In genomic region chr12:110039085-110039807, GRCh38 we compare ENCODE assay signal across 8 cellular contexts. TPM values are rescaled to one million over a fixed set of nuclear protein-coding genes. Genes with fewer than 3 reads are reported as not detected.
A peak's percentile ranks its signal among the peaks of the same experiment; 100 is the strongest.
DNase-seq lines count a peak whose midpoint lies in the region; ATAC-seq and TF ChIP-seq lines count a peak whose summit lies in the region.

No MANE protein-coding gene starts in this region.

- H3K36me3 ChIP-seq in endodermal cell (ENCODE audit: control insufficient read depth, insufficient read depth, low read length), result peaks cover 63% of the 10 kb centered on the region

- H3K9me3 ChIP-seq in endodermal cell (ENCODE audit: control insufficient read depth, low read length), result no peaks in the 10 kb centered on the region

- H3K27me3 Mint-ChIP-seq in activated B cell treated with CpG ODN at 0.5 μM for 24 hours (no peaks in the 10 kb centered on the region), endodermal cell (ENCODE audit: insufficient read depth) (no peaks in the 10 kb centered on the region), osteocyte (ENCODE audit: unreplicated experiment) (no peaks in the 10 kb centered on the region)

- whole genome bisulfite sequencing in endodermal cell (ENCODE audit: insufficient coverage in 1 of 2, insufficient read length in 1 of 2), 2 experiments, result 90 to 94% methylated on average over 4 to 5 of the region's 5 CpGs

- no peaks in the 10 kb centered on the region for H3K27me3 ChIP-seq in endodermal cell (ENCODE audit: control insufficient read depth, insufficient read depth, low read length, poor library complexity, severe bottlenecking)

- ATAC-seq in activated B cell treated with CpG ODN at 0.5 μM for 24 hours (ENCODE audit: low read depth), result no peak
- no peak for ATAC-seq in HG03196 (IDR thresholded peaks at IDR 0.05; ENCODE audit: unreplicated experiment)

- DNase-seq in stimulated activated CD4-positive, alpha-beta T cell treated with anti-CD3 and anti-CD28 coated beads, TNF-alpha, amount 100 ng/mL, for 4 hours (ENCODE audit: low read depth in 3 of 3), result peak in 2 of 3 experiments; percentile 9 to 11
- DNase-seq in stimulated activated CD4-positive, alpha-beta T cell treated with anti-CD3 and anti-CD28 coated beads, Interleukin-2, amount 100 ng/mL, for 48 hours, result no peak
- no peak for DNase-seq in activated B cell treated with CpG ODN at 0.5 μM for 24 hours
- DNase-seq in endodermal cell, result peak; percentile 79
- DNase-seq in osteocyte (ENCODE audit: extremely low spot score, unreplicated experiment), result no peak
- no peak for DNase-seq in GM19238 (ENCODE audit: insufficient read length, low spot score)
- DNase-seq in KG1 (lab: John Stamatoyannopoulos, UW), result no peak

- no peak overlapping the region for H3K27ac ChIP-seq in endodermal cell (ENCODE audit: low read depth, low read length)

- no peak overlapping the region for H3K9ac ChIP-seq in endodermal cell (ENCODE audit: extremely low read depth, low read length, poor library complexity, severe bottlenecking)

- POLR2A ChIA-PET in activated B cell treated with CpG ODN at 0.5 μM for 24 hours (lab: Charles Lee), result interaction anchor here (2.1 kb wide), 1 partner anchor 26 kb away, joined by 6 read pairs; no protein-coding TSS in a partner anchor

- intact Hi-C loops in activated B cell treated with CpG ODN at 0.5 μM for 24 hours (cut with micrococcal nuclease), result no loop called here

- no peak overlapping the region for H3K4me3 ChIP-seq in endodermal cell (ENCODE audit: low read length)

- TF ChIP-seq CTCF in activated B cell treated with CpG ODN at 0.5 μM for 24 hours (IDR thresholded peaks at IDR 0.05) (no peak), endodermal cell (conservative IDR thresholded peaks at IDR 0.05) (no peak), osteocyte (IDR thresholded peaks at IDR 0.05) (no peak)

- H3K27ac Mint-ChIP-seq in activated B cell treated with CpG ODN at 0.5 μM for 24 hours (peak overlapping the region; percentile 61), endodermal cell (peak overlapping the region; percentile 72), osteocyte (ENCODE audit: unreplicated experiment) (peak overlapping the region; percentile 88)

- peaks cover 32% of the 10 kb centered on the region for H3K4me1 Mint-ChIP-seq in activated B cell treated with CpG ODN at 0.5 μM for 24 hours
- H3K4me1 Mint-ChIP-seq in endodermal cell, result peaks cover 12% of the 10 kb centered on the region
- H3K4me1 Mint-ChIP-seq in osteocyte (ENCODE audit: unreplicated experiment), result peaks cover 25% of the 10 kb centered on the region

- H3K9me3 Mint-ChIP-seq in activated B cell treated with CpG ODN at 0.5 μM for 24 hours (no peaks in the 10 kb centered on the region), endodermal cell (no peaks in the 10 kb centered on the region), osteocyte (ENCODE audit: unreplicated experiment) (no peaks in the 10 kb centered on the region)

- no peak overlapping the region for H3K4me3 Mint-ChIP-seq in activated B cell treated with CpG ODN at 0.5 μM for 24 hours
- no peak overlapping the region for H3K4me3 Mint-ChIP-seq in endodermal cell
- H3K4me3 Mint-ChIP-seq in osteocyte (ENCODE audit: unreplicated experiment), result no peak overlapping the region

- peaks cover 78% of the 10 kb centered on the region for H3K36me3 Mint-ChIP-seq in activated B cell treated with CpG ODN at 0.5 μM for 24 hours (ENCODE audit: low read depth)
- H3K36me3 Mint-ChIP-seq in endodermal cell (ENCODE audit: low read depth), result peaks cover 56% of the 10 kb centered on the region
- H3K36me3 Mint-ChIP-seq in osteocyte (ENCODE audit: unreplicated experiment), result peaks cover 35% of the 10 kb centered on the region

- CTCF ChIA-PET in activated B cell treated with CpG ODN at 0.5 μM for 24 hours (lab: Charles Lee), result no interaction called here

- H3K4me1 ChIP-seq in endodermal cell (ENCODE audit: control insufficient read depth, insufficient read depth, low read length), result peaks cover 3% of the 10 kb centered on the region

RNA-seq across cellular contexts. Expression of gene C12orf76, which starts 9.1 kb away (rescaled TPM):
- total RNA-seq in activated B cell treated with CpG ODN at 0.5 μM for 24 hours (20.5 and 24.8 TPM in 2 replicates), endodermal cell (10 to 100 TPM; 19.6 to 23.5 TPM), osteocyte (13.7 and 14.5 TPM in 2 replicates)
- polyA plus RNA-seq in endodermal cell (2013, experiment 1 of 2), result 26.7 TPM
- 26.4 TPM for polyA plus RNA-seq in endodermal cell (2013, experiment 2 of 2)

RNA-seq across cellular contexts. Expression of gene ANKRD13A, which starts 40.0 kb away (rescaled TPM):
- total RNA-seq in activated B cell treated with CpG ODN at 0.5 μM for 24 hours, result 121 and 135 TPM in 2 replicates
- 10 to 100 TPM; 33.2 to 44.6 TPM for total RNA-seq in endodermal cell
- 24.0 TPM for polyA plus RNA-seq in endodermal cell (2013, experiment 1 of 2)
- polyA plus RNA-seq in endodermal cell (2013, experiment 2 of 2), result 23.1 TPM
- 42.3 and 43.5 TPM in 2 replicates for total RNA-seq in osteocyte

RNA-seq across cellular contexts. Expression of gene GIT2, which starts 43.1 kb away (rescaled TPM):
- total RNA-seq in activated B cell treated with CpG ODN at 0.5 μM for 24 hours (89.2 and 107 TPM in 2 replicates), endodermal cell (10 to 100 TPM; 27.0 to 27.9 TPM), osteocyte (49.6 and 52.6 TPM in 2 replicates)
- 20.5 TPM for polyA plus RNA-seq in endodermal cell (2013, experiment 1 of 2)
- 20.9 TPM for polyA plus RNA-seq in endodermal cell (2013, experiment 2 of 2)

Comparison
In these comparisons a context has a peak if more than half of its experiments do, and no peak if none do; other contexts are left out.
1. DNase-seq: peak in stimulated activated CD4-positive, alpha-beta T cell treated with anti-CD3 and anti-CD28 coated beads, TNF-alpha, amount 100 ng/mL, for 4 hours (2 of 3) and endodermal cell (single experiment); none in stimulated activated CD4-positive, alpha-beta T cell treated with anti-CD3 and anti-CD28 coated beads, Interleukin-2, amount 100 ng/mL, for 48 hours (0 of 2), activated B cell treated with CpG ODN at 0.5 μM for 24 hours (single experiment), osteocyte (single experiment), GM19238 (single experiment) and KG1 (single experiment).
2. Peak in every context shown above with its lines, with median percentiles within 50 percentile points of each other: H3K27ac Mint-ChIP-seq.